8 cellular contexts compared by ENCODE assay signal in genomic region chr17:44110823-44111633, GRCh38. TPM values are rescaled to one million over a fixed set of nuclear protein-coding genes. Genes with fewer than 3 reads are reported as not detected.
DNase-seq lines count a peak whose midpoint lies in the region; ATAC-seq and TF ChIP-seq lines count a peak whose summit lies in the region.

No MANE protein-coding gene starts in this region.

- peak; percentile 96 for TF ChIP-seq POLR2A in IMR-90 (IDR thresholded peaks at IDR 0.05; ENCODE audit: low read depth, low read length)

- 0 out of 2 replicates have a peak, but pooled peaks have one; percentile 3 for TF ChIP-seq CTCF in IMR-90 (conservative IDR thresholded peaks at IDR 0.05; ENCODE audit: low read depth, low read length)
- no peak for TF ChIP-seq CTCF in OCI-LY3 (IDR thresholded peaks at IDR 0.05; ENCODE audit: low read depth, low read length)
- no peak for TF ChIP-seq CTCF in nephron progenitor cell (IDR thresholded peaks at IDR 0.05)

- H3K4ac ChIP-seq in IMR-90 (ENCODE audit: low read depth, low read length) = peak overlapping the region; percentile 100

- H3K36me3 ChIP-seq in IMR-90 (ENCODE audit: control insufficient read depth, insufficient read depth, low read length) (no peaks in the 10 kb centered on the region; the same call in 1 of the 2 replicates), OCI-LY3 (replicated peaks; ENCODE audit: low read depth, low read length) (no peaks in the 10 kb centered on the region), subcutaneous abdominal adipose tissue (ENCODE audit: control insufficient read depth in 5 of 5, insufficient read depth in 5 of 5, low read length in 5 of 5) (peaks cover 0 to 30% (median 16%) of the 10 kb centered on the region in 5 donors)

- peak overlapping the region; percentile 51 for H3K56ac ChIP-seq in IMR-90 (ENCODE audit: extremely low read depth, insufficient read depth, low read length)

- dilution Hi-C loops in IMR-90 (cut with HindIII; ENCODE audit: low sequenced_read_pairs, unreplicated experiment) = no loop called here

- in situ Hi-C loops in IMR-90 (cut with MboI; ENCODE audit: low sequenced_read_pairs) = no loop called here

- peak overlapping the region; percentile 88 for H2BK5ac ChIP-seq in IMR-90 (ENCODE audit: low read depth, low read length, poor library complexity, severe bottlenecking)

- peak overlapping the region; percentile 74; the same call in 2 of the 3 replicates for H2BK15ac ChIP-seq in IMR-90 (ENCODE audit: low read depth, low read length)

- H3K9me3 ChIP-seq in IMR-90 (ENCODE audit: control insufficient read depth, insufficient read depth, low read length) = no peaks in the 10 kb centered on the region
- H3K9me3 ChIP-seq in OCI-LY3 (ENCODE audit: insufficient read depth, low read length) = no peaks in the 10 kb centered on the region
- H3K9me3 ChIP-seq in subcutaneous abdominal adipose tissue (ENCODE audit: control insufficient read depth in 5 of 5, low read length in 5 of 5) = no peaks in the 10 kb centered on the region

- H4K20me1 ChIP-seq in IMR-90 (ENCODE audit: insufficient read depth, low read length) (peaks cover 22% of the 10 kb centered on the region), OCI-LY3 (ENCODE audit: insufficient read depth, low read length) (no peaks in the 10 kb centered on the region)

- peaks cover 40% of the 10 kb centered on the region for H3K4me1 ChIP-seq in IMR-90 (ENCODE audit: control insufficient read depth, insufficient read depth, low read length)
- H3K4me1 ChIP-seq in OCI-LY3 (ENCODE audit: low read length) = peaks cover 19% of the 10 kb centered on the region
- H3K4me1 ChIP-seq in subcutaneous abdominal adipose tissue (ENCODE audit: control insufficient read depth in 5 of 5, insufficient read depth in 5 of 5, low read length in 5 of 5) = peaks cover 36 to 86% (median 85%) of the 10 kb centered on the region in 5 donors

- H4K91ac ChIP-seq in IMR-90 (ENCODE audit: insufficient read depth, low read depth, low read length) = peak overlapping the region; percentile 97

- peak overlapping the region; percentile 63; the same call in 1 of the 2 replicates for H3K9ac ChIP-seq in IMR-90 (ENCODE audit: low read depth, low read length)
- peak overlapping the region; percentile 22; the same call in 1 of the 2 replicates for H3K9ac ChIP-seq in OCI-LY3 (ENCODE audit: low read length)
- H3K9ac ChIP-seq in subcutaneous abdominal adipose tissue (ENCODE audit: low read length in 5 of 5) = peak overlapping the region; percentile 26 to 79 (median 65)

- ATAC-seq in activated CD4-positive, CD25-positive, alpha-beta regulatory T cell treated with anti-CD3 and anti-CD28 coated beads, Interleukin-2, amount 50 U/mL, for 24 hours = peak; percentile 39 to 63
- peak; percentile 59 for ATAC-seq in IMR-90 (ENCODE audit: low read depth)
- ATAC-seq in activated T-helper 17 cell treated with anti-CD3 and anti-CD28 coated beads, Interleukin-2, amount 50 U/mL, for 72 hours (replicated peaks) = peak; percentile 37

- no peaks in the 10 kb centered on the region for H3K27me3 Mint-ChIP-seq in activated T-helper 17 cell treated with anti-CD3 and anti-CD28 coated beads, Interleukin-2, amount 50 U/mL, for 72 hours
- H3K27me3 Mint-ChIP-seq in nephron progenitor cell (ENCODE audit: low read depth, poor library complexity) = peaks cover 2% of the 10 kb centered on the region

- no peak overlapping the region for H3K4me3 Mint-ChIP-seq in activated T-helper 17 cell treated with anti-CD3 and anti-CD28 coated beads, Interleukin-2, amount 50 U/mL, for 72 hours
- H3K4me3 Mint-ChIP-seq in nephron progenitor cell = no peak overlapping the region

- WGBS in IMR-90 (ENCODE audit: extremely low coverage in 2 of 2, insufficient read length in 1 of 2), 2 experiments = 6% methylated on average over 13 of the region's 28 CpGs; no CpG with 5 or more reads in 1 of the 2 experiments

- H3K27ac Mint-ChIP-seq in activated T-helper 17 cell treated with anti-CD3 and anti-CD28 coated beads, Interleukin-2, amount 50 U/mL, for 72 hours = no peak overlapping the region
- no peak overlapping the region for H3K27ac Mint-ChIP-seq in nephron progenitor cell

- H2AFZ ChIP-seq in IMR-90 (replicated peaks; ENCODE audit: low read length, poor library complexity) (peak overlapping the region; percentile 80), OCI-LY3 (ENCODE audit: low read depth, low read length) (no peak overlapping the region)

- H3K23ac ChIP-seq in IMR-90 (ENCODE audit: low read depth, low read length) = peak overlapping the region; percentile 85; the same call in 1 of the 2 replicates

- peak overlapping the region in 1 of 2 experiments; percentile 65; a peak in 1 of 4 replicates for H4K8ac ChIP-seq in IMR-90 (ENCODE audit: low read depth in 2 of 2, low read length in 2 of 2)

- peak overlapping the region; percentile 99 for H2BK120ac ChIP-seq in IMR-90 (ENCODE audit: low read depth, low read length)

- BruUV-seq in IMR-90 (replicated peaks; lab: Mats Ljungman, UMichigan) = no TSS peak

- H3K4me1 Mint-ChIP-seq in activated T-helper 17 cell treated with anti-CD3 and anti-CD28 coated beads, Interleukin-2, amount 50 U/mL, for 72 hours = peaks cover 13% of the 10 kb centered on the region
- peaks cover 59% of the 10 kb centered on the region for H3K4me1 Mint-ChIP-seq in nephron progenitor cell

- H4K5ac ChIP-seq in IMR-90 (ENCODE audit: low read depth, low read length) = no peak overlapping the region

- intact Hi-C loops in IMR-90 (cut with micrococcal nuclease) = no loop called here

- no peaks in the 10 kb centered on the region for H3K9me3 Mint-ChIP-seq in activated T-helper 17 cell treated with anti-CD3 and anti-CD28 coated beads, Interleukin-2, amount 50 U/mL, for 72 hours
- H3K9me3 Mint-ChIP-seq in nephron progenitor cell = no peaks in the 10 kb centered on the region

- H3K18ac ChIP-seq in IMR-90 (ENCODE audit: low read depth, low read length) = peak overlapping the region; percentile 35

- no peaks in the 10 kb centered on the region for H3K27me3 ChIP-seq in IMR-90 (ENCODE audit: control insufficient read depth, insufficient read depth, low read length)
- H3K27me3 ChIP-seq in OCI-LY3 (ENCODE audit: low read depth, low read length) = no peaks in the 10 kb centered on the region
- H3K27me3 ChIP-seq in subcutaneous abdominal adipose tissue (ENCODE audit: control insufficient read depth in 5 of 5, insufficient read depth in 4 of 5, low read length in 5 of 5) = no peaks in the 10 kb centered on the region

- peaks cover 11% of the 10 kb centered on the region for H3K36me3 Mint-ChIP-seq in activated T-helper 17 cell treated with anti-CD3 and anti-CD28 coated beads, Interleukin-2, amount 50 U/mL, for 72 hours (ENCODE audit: low read depth)
- H3K36me3 Mint-ChIP-seq in nephron progenitor cell (ENCODE audit: low read depth) = no peaks in the 10 kb centered on the region

- H3K9me1 ChIP-seq in IMR-90 (ENCODE audit: insufficient read depth, low read length) = peaks cover 25% of the 10 kb centered on the region

- H2AK5ac ChIP-seq in IMR-90 (ENCODE audit: low read depth, low read length) = peak overlapping the region; percentile 94

- H3K79me2 ChIP-seq in OCI-LY3 (ENCODE audit: low read length) = no peaks in the 10 kb centered on the region

- TF ChIP-seq RAD21 in IMR-90 (IDR thresholded peaks at IDR 0.05; ENCODE audit: low read length) = peak; percentile 39; the same call in 1 of the 2 replicates

- peak overlapping the region; percentile 95 for H2BK20ac ChIP-seq in IMR-90 (ENCODE audit: low read depth, low read length)

- H3K14ac ChIP-seq in IMR-90 (replicated peaks; ENCODE audit: low read depth, low read length) = peak overlapping the region; percentile 99

- POLR2A ChIA-PET in IMR-90 (lab: Charles Lee; ENCODE audit: unreplicated experiment) = no interaction called here

- H3K79me1 ChIP-seq in IMR-90 (ENCODE audit: low read depth in 1 of 2, low read length in 2 of 2) = peaks cover 11 to 84% of the 10 kb centered on the region in 2 experiments

- H3K4me3 ChIP-seq in IMR-90 (ENCODE audit: insufficient read depth, low read depth, low read length) (peak overlapping the region; percentile 48), OCI-LY3 (ENCODE audit: low read length) (peak overlapping the region; percentile 67), subcutaneous abdominal adipose tissue (ENCODE audit: low read depth in 1 of 5, low read length in 5 of 5) (peak overlapping the region; percentile 4 to 67 (median 54))

- CTCF ChIA-PET in IMR-90 (lab: Yijun Ruan, JAX) = interaction anchor here (0.6 kb wide), 1 partner anchor 27 kb away, joined by 3 read pairs; no protein-coding TSS in a partner anchor

- peak overlapping the region; percentile 84 for H3K27ac ChIP-seq in IMR-90 (ENCODE audit: insufficient read depth, low read length)
- H3K27ac ChIP-seq in OCI-LY3 (ENCODE audit: low read length) = no peak overlapping the region
- peak overlapping the region; percentile 67 for H3K27ac ChIP-seq in subcutaneous abdominal adipose tissue (ENCODE audit: low read depth, low read length)

- H2AK9ac ChIP-seq in IMR-90 (replicated peaks; ENCODE audit: low read depth, low read length, poor library complexity) = peak overlapping the region; percentile 98

- no peak for DNase-seq in activated CD4-positive, CD25-positive, alpha-beta regulatory T cell treated with anti-CD3 and anti-CD28 coated beads, Interleukin-2, amount 50 U/mL, for 72 hours
- DNase-seq in IMR-90 = peak; percentile 86
- peak; percentile 88 for DNase-seq in fibroblast of the conjunctiva (ENCODE audit: low read depth)
- peak; percentile 75 for DNase-seq in nephron progenitor cell

- H3K4me2 ChIP-seq in IMR-90 (ENCODE audit: low read depth, low read length) = peak overlapping the region; percentile 78
- H3K4me2 ChIP-seq in OCI-LY3 (ENCODE audit: low read length) = peak overlapping the region; percentile 73

RNA-seq across cellular contexts. Expression of gene HDAC5, which starts 12.4 kb away (rescaled TPM):
- total RNA-seq in IMR-90 (2012; rRNA removed) = 61.3 and 71.4 TPM in 2 replicates
- 47.0 and 50.0 TPM in 2 replicates for polyA plus RNA-seq in IMR-90 (2012; rRNA removed)
- polyA plus RNA-seq in IMR-90 (2012; cell fraction: cytosol; rRNA removed) = 21.2 and 58.0 TPM in 2 replicates
- 87.7 and 169 TPM in 2 replicates for polyA plus RNA-seq in IMR-90 (2012; cell fraction: nucleus; rRNA removed; ENCODE audit: low replicate concordance)
- total RNA-seq in activated T-helper 17 cell treated with anti-CD3 and anti-CD28 coated beads, Interleukin-2, amount 50 U/mL, for 72 hours = 10 to 100 TPM; 11.0 to 45.4 TPM

RNA-seq across cellular contexts. Expression of gene HROB, which starts 30.7 kb away (rescaled TPM):
- total RNA-seq in IMR-90 (2012; rRNA removed) = 2.8 and 3.2 TPM in 2 replicates
- 4.0 and 4.4 TPM in 2 replicates for polyA plus RNA-seq in IMR-90 (2012; rRNA removed)
- 1.8 TPM in 2 replicates for polyA plus RNA-seq in IMR-90 (2012; cell fraction: cytosol; rRNA removed)
- 6.9 and 8.0 TPM in 2 replicates for polyA plus RNA-seq in IMR-90 (2012; cell fraction: nucleus; rRNA removed; ENCODE audit: low replicate concordance)
- total RNA-seq in activated T-helper 17 cell treated with anti-CD3 and anti-CD28 coated beads, Interleukin-2, amount 50 U/mL, for 72 hours = 10 to 100 TPM; 17.9 to 23.2 TPM

RNA-seq across cellular contexts. Expression of gene G6PC3, which starts 40.5 kb away (rescaled TPM):
- total RNA-seq in IMR-90 (2012; rRNA removed) = 19.4 and 20.4 TPM in 2 replicates
- polyA plus RNA-seq in IMR-90 (2012; rRNA removed) = 107 and 127 TPM in 2 replicates
- polyA plus RNA-seq in IMR-90 (2012; cell fraction: cytosol; rRNA removed) = 87.5 and 210 TPM in 2 replicates
- polyA plus RNA-seq in IMR-90 (2012; cell fraction: nucleus; rRNA removed; ENCODE audit: low replicate concordance) = 49.2 and 86.8 TPM in 2 replicates
- total RNA-seq in activated T-helper 17 cell treated with anti-CD3 and anti-CD28 coated beads, Interleukin-2, amount 50 U/mL, for 72 hours = 10 to 100 TPM; 14.9 to 22.8 TPM

RNA-seq across cellular contexts. Expression of gene LSM12, which starts 44.6 kb away (rescaled TPM):
- 41.0 and 50.3 TPM in 2 replicates for total RNA-seq in IMR-90 (2012; rRNA removed)
- 37.6 and 38.0 TPM in 2 replicates for polyA plus RNA-seq in IMR-90 (2012; rRNA removed)
- 20.3 and 21.4 TPM in 2 replicates for polyA plus RNA-seq in IMR-90 (2012; cell fraction: cytosol; rRNA removed)
- polyA plus RNA-seq in IMR-90 (2012; cell fraction: nucleus; rRNA removed; ENCODE audit: low replicate concordance) = 8.8 and 29.9 TPM in 2 replicates
- 10 to 100 TPM; 78.6 to 87.6 TPM for total RNA-seq in activated T-helper 17 cell treated with anti-CD3 and anti-CD28 coated beads, Interleukin-2, amount 50 U/mL, for 72 hours

RNA-seq across cellular contexts. Expression of gene ASB16, which starts 59.5 kb away (rescaled TPM):
- total RNA-seq in IMR-90 (2012; rRNA removed) = not detected in 2 replicates
- 0.05 and 0.06 TPM in 2 replicates for polyA plus RNA-seq in IMR-90 (2012; rRNA removed)
- 0.04 and 0.13 TPM in 2 replicates for polyA plus RNA-seq in IMR-90 (2012; cell fraction: cytosol; rRNA removed)
- 0.15 and 0.34 TPM in 2 replicates for polyA plus RNA-seq in IMR-90 (2012; cell fraction: nucleus; rRNA removed; ENCODE audit: low replicate concordance)
- under 1 TPM; 0.22 to 0.58 TPM for total RNA-seq in activated T-helper 17 cell treated with anti-CD3 and anti-CD28 coated beads, Interleukin-2, amount 50 U/mL, for 72 hours
